Comparison of ENCODE assay signal across 1 cellular context in the genomic region with DNA sequence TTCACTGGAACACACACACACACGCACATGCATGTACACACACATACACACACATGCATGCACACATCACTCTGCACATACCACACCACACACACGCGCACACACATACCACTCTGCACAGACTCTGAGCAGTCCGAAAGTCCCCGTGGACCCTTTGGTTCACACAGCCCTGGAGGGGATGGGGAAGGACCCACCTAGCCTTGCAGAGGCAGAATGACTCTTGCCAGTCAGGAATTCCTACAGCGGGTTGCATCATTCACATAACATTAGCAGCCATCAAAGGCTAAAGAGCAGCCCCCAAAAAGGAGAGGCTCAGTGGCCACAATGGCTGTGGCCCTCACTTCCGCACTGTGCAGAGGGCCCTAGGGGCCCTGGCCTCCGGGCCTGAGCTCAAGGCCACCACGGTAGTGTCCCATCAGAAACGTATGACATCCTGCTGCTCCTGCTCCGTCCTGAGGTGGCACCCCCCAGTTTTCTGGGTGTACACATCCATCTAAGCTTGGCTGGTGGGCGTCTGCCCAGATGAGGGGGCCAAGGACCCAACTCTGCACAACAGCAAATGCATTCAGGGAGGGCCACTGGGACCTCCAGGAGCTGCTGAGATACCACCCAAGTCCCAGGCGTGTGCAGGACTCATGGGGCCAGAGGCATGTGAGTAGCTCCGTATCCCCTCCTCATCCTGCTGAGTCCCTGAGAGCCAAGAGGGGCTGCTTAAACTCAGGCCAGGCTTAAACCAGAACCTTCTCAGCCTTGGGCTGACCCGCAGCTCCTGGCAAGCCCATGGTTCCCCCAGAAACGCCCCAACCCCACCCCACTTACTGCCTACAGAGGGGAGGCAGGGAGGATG.
A peak's percentile ranks its signal among the peaks of the same experiment; 100 is the strongest.
TF ChIP-seq lines count a peak whose summit lies in the region.

No MANE protein-coding gene starts in this region.

TF ChIP-seq in K562, 482 proteins besides CTCF, POLR2A, EP300 and RAD21:
- TF ChIP-seq ZNF165 (CRISPR knock-in tag; IDR thresholded peaks at IDR 0.05; ENCODE audit: borderline replicate concordance) = no peak
- TF ChIP-seq CEBPG (CRISPR knock-in tag; IDR thresholded peaks at IDR 0.05) = peak; percentile 56; the same call in 1 of the 2 replicates
- TF ChIP-seq CEBPG (tag; conservative IDR thresholded peaks at IDR 0.05 in 1 of 2, IDR thresholded peaks at IDR 0.05 in 1 of 2) = peak; percentile 9 to 47; a peak in 1 of 4 replicates
- no peak for TF ChIP-seq ZNF12 (CRISPR knock-in tag; IDR thresholded peaks at IDR 0.05)
- peak; percentile 32; the same call in 1 of the 2 replicates for TF ChIP-seq ATF3 (IDR thresholded peaks at IDR 0.05)
- no peak for TF ChIP-seq ATF3 (CRISPR knock-in tag; conservative IDR thresholded peaks at IDR 0.05)
